In the genomic region with DNA sequence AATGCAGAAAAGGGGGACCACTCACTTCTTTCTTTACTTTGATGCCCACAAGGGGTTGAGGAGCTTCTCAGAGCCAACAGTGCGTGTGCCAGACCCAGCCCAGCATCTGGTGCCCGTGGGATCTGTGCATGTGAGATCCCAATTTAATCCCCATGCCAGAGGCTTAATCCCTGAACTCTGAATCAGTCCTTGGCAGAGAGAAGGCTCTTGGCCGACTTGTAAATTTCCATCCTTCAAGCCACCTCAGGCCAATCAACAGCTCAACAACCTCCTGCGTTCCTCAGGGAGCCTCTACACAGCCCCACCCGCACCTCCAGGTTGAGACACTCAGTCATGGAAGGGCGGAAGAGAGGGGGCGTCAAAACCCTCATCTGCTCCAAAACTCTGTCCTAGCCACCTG, we compare ENCODE assay signal across 15 cellular contexts.
A peak's percentile ranks its signal among the peaks of the same experiment; 100 is the strongest.
DNase-seq lines count a peak whose midpoint lies in the region; ATAC-seq, FAIRE-seq and TF ChIP-seq lines count a peak whose summit lies in the region.
"Had no signal": no experiment of that assay in that cellular context is flagged by ENCODE, and none has a peak within 500 bp of the region (broad histone marks: within the 10 kb centered on the region; RNA-seq: fewer than 3 reads in every experiment).

No MANE protein-coding gene starts in this region.

- TF ChIP-seq EP300 in gastroesophageal sphincter (IDR thresholded peaks at IDR 0.05) (no peak), sigmoid colon (IDR thresholded peaks at IDR 0.05) (no peak)

- no peaks in the 10 kb centered on the region for H3K36me3 Mint-ChIP-seq in astrocyte (ENCODE audit: low read depth, unreplicated experiment)
- H3K36me3 Mint-ChIP-seq: activated naive CD4-positive, alpha-beta T cell treated with anti-CD3 and anti-CD28 coated beads, Interleukin-2, amount 50 U/mL, for 72 hours; WTC11 had no signal

- peaks cover 4% of the 10 kb centered on the region for H3K27me3 Mint-ChIP-seq in astrocyte (ENCODE audit: low read depth, unreplicated experiment)

- no peak overlapping the region for H3K9ac ChIP-seq in astrocyte (ENCODE audit: low read length)

- intact Hi-C loops in sigmoid colon (cut with DNase I), result no loop called here

- TF ChIP-seq CTCF in AG09319 (IDR thresholded peaks at IDR 0.05; ENCODE audit: low read depth, low read length), result no peak
- TF ChIP-seq CTCF in astrocyte (IDR thresholded peaks at IDR 0.05; ENCODE audit: insufficient read depth, low read depth, low read length), result no peak
- no peak for TF ChIP-seq CTCF in gastroesophageal sphincter (IDR thresholded peaks at IDR 0.05)
- no peak for TF ChIP-seq CTCF in sigmoid colon (IDR thresholded peaks at IDR 0.05)

- H3K9me3 ChIP-seq in astrocyte (ENCODE audit: insufficient read depth, low read depth, low read length) (no peaks in the 10 kb centered on the region), gastroesophageal sphincter (no peaks in the 10 kb centered on the region), sigmoid colon (no peaks in the 10 kb centered on the region)
- H3K9me3 ChIP-seq: right lobe of liver had no signal

- H3K36me3 ChIP-seq in astrocyte (ENCODE audit: insufficient read depth, low read length) (no peaks in the 10 kb centered on the region), gastroesophageal sphincter (no peaks in the 10 kb centered on the region), sigmoid colon (no peaks in the 10 kb centered on the region)
- H3K36me3 ChIP-seq: right lobe of liver had no signal

- H3K79me2 ChIP-seq in astrocyte (ENCODE audit: insufficient read depth, low read length), result no peaks in the 10 kb centered on the region

- TF ChIP-seq POLR2A in gastroesophageal sphincter (IDR thresholded peaks at IDR 0.05) (no peak), sigmoid colon (IDR thresholded peaks at IDR 0.05) (no peak)

- peaks cover 7% of the 10 kb centered on the region for H3K9me3 Mint-ChIP-seq in astrocyte (ENCODE audit: unreplicated experiment)
- H3K9me3 Mint-ChIP-seq: activated naive CD4-positive, alpha-beta T cell treated with anti-CD3 and anti-CD28 coated beads, Interleukin-2, amount 50 U/mL, for 72 hours had no signal

- DNase-seq in AG09319 (ENCODE audit: extremely low read depth, low read depth) (peak; percentile 82), astrocyte (ENCODE audit: low read depth) (no peak), sigmoid colon (peak; percentile 68), Kasumi-1 (lab: John Stamatoyannopoulos, UW) (no peak), SIG-M5 (lab: John Stamatoyannopoulos, UW) (no peak)
- DNase-seq: islet precursor cell, NCI-H2171 treated with DMSO at 0.1 percent for 48 hours, right lobe of liver had no signal

- H4K20me1 ChIP-seq in astrocyte (ENCODE audit: insufficient read depth, low read length), result no peaks in the 10 kb centered on the region

- peak; percentile 49 for FAIRE-seq in astrocyte (lab: Jason Lieb, UNC)
- FAIRE-seq: colon, frontal cortex had no signal

- H3K4me3 ChIP-seq in astrocyte (ENCODE audit: insufficient read depth, low read depth, low read length), result no peak overlapping the region
- no peak overlapping the region for H3K4me3 ChIP-seq in gastroesophageal sphincter
- H3K4me3 ChIP-seq in sigmoid colon, result no peak overlapping the region
- H3K4me3 ChIP-seq: right lobe of liver had no signal

- H3K27me3 ChIP-seq in astrocyte (ENCODE audit: insufficient read depth, low read length), result peaks cover 4% of the 10 kb centered on the region
- H3K27me3 ChIP-seq in gastroesophageal sphincter, result no peaks in the 10 kb centered on the region
- H3K27me3 ChIP-seq in sigmoid colon, result no peaks in the 10 kb centered on the region
- H3K27me3 ChIP-seq: right lobe of liver had no signal

- WGBS in gastroesophageal sphincter (ENCODE audit: low coverage in 1 of 2), 2 donors, result 30 to 83% methylated on average over 2 to 3 of the region's 7 CpGs
- 87% methylated on average over 7 of the region's 7 CpGs for WGBS in sigmoid colon, 2 donors

- peaks cover 27% of the 10 kb centered on the region for H3K4me1 Mint-ChIP-seq in astrocyte (ENCODE audit: low read depth, unreplicated experiment)
- H3K4me1 Mint-ChIP-seq: WTC11 had no signal

- no peak overlapping the region for H3K4me3 Mint-ChIP-seq in astrocyte (ENCODE audit: unreplicated experiment)
- H3K4me3 Mint-ChIP-seq: WTC11 had no signal

- no peak overlapping the region for H2AFZ ChIP-seq in astrocyte (ENCODE audit: low read depth, low read length)

- ATAC-seq in gastroesophageal sphincter (peak; percentile 89), HG03342 (IDR thresholded peaks at IDR 0.05; ENCODE audit: unreplicated experiment) (no peak), GM19023 (IDR thresholded peaks at IDR 0.05; ENCODE audit: unreplicated experiment) (no peak)
- ATAC-seq: activated naive CD4-positive, alpha-beta T cell treated with anti-CD3 and anti-CD28 coated beads, Interleukin-2, amount 50 U/mL, for 72 hours; right lobe of liver; WTC11 had no signal

- no peak overlapping the region for H3K27ac Mint-ChIP-seq in astrocyte (ENCODE audit: unreplicated experiment)
- H3K27ac Mint-ChIP-seq: activated naive CD4-positive, alpha-beta T cell treated with anti-CD3 and anti-CD28 coated beads, Interleukin-2, amount 50 U/mL, for 72 hours; WTC11 had no signal

- H3K4me2 ChIP-seq in astrocyte (ENCODE audit: low read length), result no peak overlapping the region

- H3K4me1 ChIP-seq in astrocyte (ENCODE audit: insufficient read depth, low read length) (peaks cover 24% of the 10 kb centered on the region), gastroesophageal sphincter (peaks cover 0 to 39% (median 5%) of the 10 kb centered on the region in 3 donors), sigmoid colon (peaks cover 0 to 8% (median 4%) of the 10 kb centered on the region in 4 donors)
- H3K4me1 ChIP-seq: right lobe of liver had no signal

- H3K27ac ChIP-seq in astrocyte (ENCODE audit: low read depth, low read length) (no peak overlapping the region), gastroesophageal sphincter (peak overlapping the region in 3 of 4 donors; percentile 67 to 72 (median 72)), sigmoid colon (peak overlapping the region in 3 of 4 donors; percentile 22 to 71 (median 52))
- H3K27ac ChIP-seq: right lobe of liver had no signal

Comparison
In these comparisons a context has a peak if more than half of its experiments do, and no peak if none do; other contexts are left out.
1. DNase-seq: peak in AG09319 (single experiment) and sigmoid colon (single experiment); none in astrocyte (single experiment), Kasumi-1 (0 of 2) and SIG-M5 (single experiment).